23 cellular contexts compared by ENCODE assay signal in genomic region chr7:87342231-87342630, GRCh38. TPM values are rescaled to one million over a fixed set of nuclear protein-coding genes. Genes with fewer than 3 reads are reported as not detected.
DNase-seq lines count a peak whose midpoint lies in the region; ATAC-seq and TF ChIP-seq lines count a peak whose summit lies in the region.
"Had no signal": no experiment of that assay in that cellular context is flagged by ENCODE, and none has a peak within 500 bp of the region (broad histone marks: within the 10 kb centered on the region; RNA-seq: fewer than 3 reads in every experiment).

No MANE protein-coding gene starts in this region.

- no peak for ATAC-seq in activated CD4-positive, alpha-beta T cell treated with anti-CD3 and anti-CD28 coated beads for 36 hours
- no peak for ATAC-seq in HG02885 (IDR thresholded peaks at IDR 0.05; ENCODE audit: poor library complexity, unreplicated experiment)
- ATAC-seq: activated CD8-positive, alpha-beta T cell treated with anti-CD3 and anti-CD28 coated beads for 36 hours; left lobe of liver; WTC11 had no signal

- H3K9me2 ChIP-seq in Karpas-422 (replicated peaks; ENCODE audit: insufficient read depth, low read length): no peaks in the 10 kb centered on the region

- no peaks in the 10 kb centered on the region for H3K27me3 ChIP-seq in Karpas-422 (ENCODE audit: low read length)

- peaks cover 14% of the 10 kb centered on the region for H3K36me3 Mint-ChIP-seq in activated CD4-positive, alpha-beta T cell treated with anti-CD3 and anti-CD28 coated beads for 36 hours (ENCODE audit: low read depth)
- peaks cover 19% of the 10 kb centered on the region for H3K36me3 Mint-ChIP-seq in neural crest cell (ENCODE audit: low read depth)

- H3K27me3 Mint-ChIP-seq in activated CD4-positive, alpha-beta T cell treated with anti-CD3 and anti-CD28 coated beads for 36 hours: no peaks in the 10 kb centered on the region
- H3K27me3 Mint-ChIP-seq in neural crest cell (ENCODE audit: low read depth): no peaks in the 10 kb centered on the region
- H3K27me3 Mint-ChIP-seq: activated CD8-positive, alpha-beta T cell treated with anti-CD3 and anti-CD28 coated beads for 36 hours; type B pancreatic cell had no signal

- H2AFZ ChIP-seq in Karpas-422 (ENCODE audit: low read length): no peak overlapping the region

- no peak for DNase-seq in activated CD4-positive, alpha-beta T cell treated with anti-CD3 and anti-CD28 coated beads for 36 hours
- no peak for DNase-seq in activated CD4-positive, alpha-beta T cell treated with anti-CD3 and anti-CD28 coated beads for 4 hours
- no peak for DNase-seq in Karpas-422
- no peak for DNase-seq in neural crest cell (ENCODE audit: low read depth, low spot score)
- no peak for DNase-seq in GOT3 (lab: John Stamatoyannopoulos, UW)
- no peak for DNase-seq in NCI-H510A treated with DMSO at 0.1 percent for 48 hours (lab: John Stamatoyannopoulos, UW)
- DNase-seq: activated CD8-positive, alpha-beta T cell treated with anti-CD3 and anti-CD28 coated beads for 36 hours; activated gamma-delta T cell; effector CD8-positive, alpha-beta T cell; foreskin melanocyte; mesendoderm; NCI-H1436 treated with DMSO at 0.1 percent for 48 hours; NCI-H2171; NCI-H526 treated with DMSO at 0.1 percent for 48 hours; nucleus accumbens; small intestine; stimulated activated CD4-positive, alpha-beta T cell treated with anti-CD3 and anti-CD28 coated beads, Interleukin-1b, Interleukin-23, amount 100 ng/mL, for 48 hours; T-helper 9 cell had no signal

- CTCF ChIA-PET in activated CD4-positive, alpha-beta T cell treated with anti-CD3 and anti-CD28 coated beads for 36 hours (lab: Charles Lee): interaction anchor here (0.8 kb wide), 1 partner anchor 51 kb away, joined by 3 read pairs; no protein-coding TSS in a partner anchor

- H3K27ac ChIP-seq in Karpas-422 (ENCODE audit: low read length): no peak overlapping the region

- no peak overlapping the region for H3K9ac ChIP-seq in Karpas-422 (ENCODE audit: low read length)

- H3K4me3 Mint-ChIP-seq in activated CD4-positive, alpha-beta T cell treated with anti-CD3 and anti-CD28 coated beads for 36 hours: peak overlapping the region; percentile 32
- peak overlapping the region; percentile 54 for H3K4me3 Mint-ChIP-seq in neural crest cell
- H3K4me3 Mint-ChIP-seq: activated CD8-positive, alpha-beta T cell treated with anti-CD3 and anti-CD28 coated beads for 36 hours; type B pancreatic cell; WTC11 had no signal

- peaks cover 13% of the 10 kb centered on the region; the same call in 1 of the 2 replicates for H3K36me3 ChIP-seq in Karpas-422 (ENCODE audit: insufficient read depth, low read length)

- peaks cover 40% of the 10 kb centered on the region for H3K4me1 ChIP-seq in Karpas-422 (ENCODE audit: low read length)

- H3K4me2 ChIP-seq in Karpas-422 (ENCODE audit: low read depth, low read length, poor library complexity, severe bottlenecking): peak overlapping the region; percentile 96

- peak overlapping the region; percentile 63 for H3K27ac Mint-ChIP-seq in activated CD4-positive, alpha-beta T cell treated with anti-CD3 and anti-CD28 coated beads for 36 hours
- H3K27ac Mint-ChIP-seq in neural crest cell (ENCODE audit: unreplicated experiment): no peak overlapping the region
- H3K27ac Mint-ChIP-seq: activated CD8-positive, alpha-beta T cell treated with anti-CD3 and anti-CD28 coated beads for 36 hours; type B pancreatic cell; WTC11 had no signal

- POLR2A ChIA-PET in activated CD4-positive, alpha-beta T cell treated with anti-CD3 and anti-CD28 coated beads for 36 hours (lab: Charles Lee): no interaction called here

- H4K20me1 ChIP-seq in Karpas-422 (ENCODE audit: insufficient read depth, low read depth, low read length): no peaks in the 10 kb centered on the region

- intact Hi-C loops in activated CD4-positive, alpha-beta T cell treated with anti-CD3 and anti-CD28 coated beads for 36 hours (cut with DNase I, micrococcal nuclease): loop anchor here (10.0 kb wide), 2 partner anchors 187 to 593 kb away; partner anchors contain the start of genes ADAM22 (in 1 of the 2) and DMTF1 (in 1 of the 2)

- peaks cover 51% of the 10 kb centered on the region for H3K79me2 ChIP-seq in Karpas-422 (ENCODE audit: low read length)

- peaks cover 44% of the 10 kb centered on the region for H3K4me1 Mint-ChIP-seq in activated CD4-positive, alpha-beta T cell treated with anti-CD3 and anti-CD28 coated beads for 36 hours
- H3K4me1 Mint-ChIP-seq in neural crest cell: peaks cover 48% of the 10 kb centered on the region

- no peak for TF ChIP-seq CTCF in WI38 (IDR thresholded peaks at IDR 0.05; ENCODE audit: low read depth, low read length)
- no peak for TF ChIP-seq CTCF in neural crest cell (conservative IDR thresholded peaks at IDR 0.05)

- H3K9me3 ChIP-seq in Karpas-422 (ENCODE audit: low read length): no peaks in the 10 kb centered on the region

- no peak overlapping the region for H3K4me3 ChIP-seq in Karpas-422 (ENCODE audit: low read length)
- peak overlapping the region; percentile 82; the same call in 1 of the 2 replicates for H3K4me3 ChIP-seq in WI38 (ENCODE audit: low read depth, low read length)

- no peaks in the 10 kb centered on the region for H3K9me3 Mint-ChIP-seq in activated CD4-positive, alpha-beta T cell treated with anti-CD3 and anti-CD28 coated beads for 36 hours (ENCODE audit: low read depth)
- H3K9me3 Mint-ChIP-seq in neural crest cell: peaks cover 3% of the 10 kb centered on the region
- H3K9me3 Mint-ChIP-seq: activated CD8-positive, alpha-beta T cell treated with anti-CD3 and anti-CD28 coated beads for 36 hours; type B pancreatic cell; WTC11 had no signal

RNA-seq across cellular contexts. Expression of gene CROT, which starts 3.2 kb away (rescaled TPM):
- total RNA-seq in activated CD4-positive, alpha-beta T cell treated with anti-CD3 and anti-CD28 coated beads for 36 hours: 1 to 10 TPM; 4.6 to 7.0 TPM
- 11.8 and 15.3 TPM in 2 replicates for total RNA-seq in Karpas-422 (2014; rRNA removed; shearing (Covaris generic); ENCODE audit: low replicate concordance)
- 18.5 and 20.1 TPM in 2 replicates for total RNA-seq in neural crest cell
